In genomic region chr4:171130126-171130801, GRCh38 we compare ENCODE assay signal across 23 cellular contexts.
DNase-seq lines count a peak whose midpoint lies in the region; ATAC-seq, FAIRE-seq and TF ChIP-seq lines count a peak whose summit lies in the region.
"Had no signal": no experiment of that assay in that cellular context is flagged by ENCODE, and none has a peak within 500 bp of the region (broad histone marks: within the 10 kb centered on the region; RNA-seq: fewer than 3 reads in every experiment).

No MANE protein-coding gene starts in this region.

- no peak overlapping the region for H3K9ac ChIP-seq in mammary epithelial cell (ENCODE audit: insufficient read depth, low read length)
- H3K9ac ChIP-seq: GM23248 had no signal

- H4K20me1 ChIP-seq in mammary epithelial cell (ENCODE audit: insufficient read depth, low read length), result no peaks in the 10 kb centered on the region

- H3K27ac ChIP-seq in mammary epithelial cell (ENCODE audit: insufficient read depth, low read depth, low read length), result no peak overlapping the region
- H3K27ac ChIP-seq in left lung, result no peak overlapping the region
- H3K27ac ChIP-seq in tibial nerve, result no peak overlapping the region
- H3K27ac ChIP-seq: GM23248, HL-60 had no signal

- peaks cover 8% of the 10 kb centered on the region for H3K4me1 Mint-ChIP-seq in MCF 10A (ENCODE audit: insufficient read depth, unreplicated experiment)
- H3K4me1 Mint-ChIP-seq: CD14-positive monocyte had no signal

- H2AFZ ChIP-seq in mammary epithelial cell (ENCODE audit: low read depth, low read length), result no peak overlapping the region
- H2AFZ ChIP-seq: GM23248 had no signal

- WGBS in mammary epithelial cell (ENCODE audit: low coverage, missing lambda C conversion rate), result 42% methylated on average over 5 of the region's 5 CpGs
- WGBS in tibial nerve, 2 donors, result 56 to 60% methylated on average over 5 of the region's 5 CpGs

- H3K27me3 Mint-ChIP-seq in MCF 10A (ENCODE audit: insufficient read depth, unreplicated experiment), result no peaks in the 10 kb centered on the region
- H3K27me3 Mint-ChIP-seq: type B pancreatic cell had no signal

- dilution Hi-C loops in mammary epithelial cell (cut with HindIII; ENCODE audit: low sequenced_read_pairs), result no loop called here

- H3K9me3 Mint-ChIP-seq in MCF 10A (ENCODE audit: unreplicated experiment), result no peaks in the 10 kb centered on the region
- H3K9me3 Mint-ChIP-seq: type B pancreatic cell had no signal

- in situ Hi-C loops in mammary epithelial cell (cut with MboI; ENCODE audit: low sequenced_read_pairs in 2 of 2), result no loop called here
- in situ Hi-C loops in SK-MEL-5 (cut with HindIII; ENCODE audit: low pct_unique_long_range_greater_than_20kb, low sequenced_read_pairs), result no loop called here

- no peaks in the 10 kb centered on the region for H3K36me3 Mint-ChIP-seq in MCF 10A (ENCODE audit: insufficient read depth, unreplicated experiment)
- H3K36me3 Mint-ChIP-seq: CD14-positive monocyte, type B pancreatic cell had no signal

- no peak for FAIRE-seq in D721Med (lab: Jason Lieb, UNC)
- FAIRE-seq: bronchial epithelial cell had no signal

- no peaks in the 10 kb centered on the region for H3K4me1 ChIP-seq in mammary epithelial cell (ENCODE audit: insufficient read depth, low read length)
- no peaks in the 10 kb centered on the region for H3K4me1 ChIP-seq in left lung
- H3K4me1 ChIP-seq in tibial nerve, result no peaks in the 10 kb centered on the region

- no peaks in the 10 kb centered on the region for H3K36me3 ChIP-seq in mammary epithelial cell (ENCODE audit: insufficient read depth, low read length)
- H3K36me3 ChIP-seq in left lung, result no peaks in the 10 kb centered on the region
- H3K36me3 ChIP-seq in tibial nerve, result no peaks in the 10 kb centered on the region

- H3K27me3 ChIP-seq in mammary epithelial cell (ENCODE audit: insufficient read depth, low read length), result no peaks in the 10 kb centered on the region
- no peaks in the 10 kb centered on the region for H3K27me3 ChIP-seq in left lung
- H3K27me3 ChIP-seq in tibial nerve, result no peaks in the 10 kb centered on the region

- TF ChIP-seq POLR2A in tibial nerve (IDR thresholded peaks at IDR 0.05), result no peak

- TF ChIP-seq CTCF in MCF 10A (IDR thresholded peaks at IDR 0.05; ENCODE audit: unreplicated experiment) (no peak), mammary epithelial cell (conservative IDR thresholded peaks at IDR 0.05 in 1 of 2, IDR thresholded peaks at IDR 0.05 in 1 of 2; ENCODE audit: extremely low read depth in 1 of 2, insufficient read depth in 1 of 2, low read depth in 1 of 2, low read length in 2 of 2) (no peak), left lung (IDR thresholded peaks at IDR 0.05) (no peak), tibial nerve (IDR thresholded peaks at IDR 0.05) (no peak), D721Med (IDR thresholded peaks at IDR 0.05; ENCODE audit: insufficient read depth, missing control alignments) (no peak)

- CTCF ChIA-PET in MCF 10A (lab: Yijun Ruan, JAX), result no interaction called here
- CTCF ChIA-PET in mammary epithelial cell (lab: Charles Lee; ENCODE audit: low non-redundant PET), result no interaction called here

- H3K4me3 Mint-ChIP-seq in MCF 10A (ENCODE audit: unreplicated experiment), result no peak overlapping the region
- H3K4me3 Mint-ChIP-seq: activated naive CD4-positive, alpha-beta T cell treated with anti-CD3 and anti-CD28 coated beads for 36 hours; CD14-positive monocyte; type B pancreatic cell had no signal

- H3K27ac Mint-ChIP-seq in MCF 10A (ENCODE audit: low read depth, unreplicated experiment), result no peak overlapping the region
- H3K27ac Mint-ChIP-seq: activated naive CD4-positive, alpha-beta T cell treated with anti-CD3 and anti-CD28 coated beads for 36 hours; CD14-positive monocyte; type B pancreatic cell had no signal

- peak; percentile 7 for DNase-seq in MCF 10A (ENCODE audit: unreplicated experiment)
- DNase-seq in mammary epithelial cell, result no peak
- DNase-seq in SK-MEL-5 (ENCODE audit: low read depth, low spot score), result peak; percentile 13
- DNase-seq in left lung, result no peak
- no peak for DNase-seq in NCI-H1092 treated with DMSO at 0.1 percent for 48 hours (lab: John Stamatoyannopoulos, UW)
- DNase-seq in hepatic stellate cell (ENCODE audit: low spot score), result no peak
- DNase-seq in tibial nerve (ENCODE audit: low spot score in 2 of 2), result no peak
- DNase-seq in D721Med (ENCODE audit: insufficient read length, low spot score), result no peak
- DNase-seq: 8988T; activated CD4-positive, CD25-positive, alpha-beta regulatory T cell treated with anti-CD3 and anti-CD28 coated beads, Interleukin-2, amount 50 U/mL, for 72 hours; activated CD8-positive, alpha-beta memory T cell treated with anti-CD3 and anti-CD28 coated beads, Interleukin-2, amount 50 U/mL, for 48 hours; activated naive CD4-positive, alpha-beta T cell treated with anti-CD3 and anti-CD28 coated beads for 36 hours; effector memory CD4-positive, alpha-beta T cell; GM23248; Kasumi-1; NCI-H1694; NCI-H524; stimulated activated CD8-positive, alpha-beta memory T cell treated with anti-CD3 and anti-CD28 coated beads, Interleukin-4, amount 100 ng/mL, for 48 hours had no signal

- H3K4me2 ChIP-seq in mammary epithelial cell (ENCODE audit: insufficient read depth, low read depth, low read length), result no peak overlapping the region

- no peaks in the 10 kb centered on the region for H3K79me2 ChIP-seq in mammary epithelial cell (ENCODE audit: insufficient read depth, low read length)

- POLR2A ChIA-PET in MCF 10A (lab: Yijun Ruan, JAX), result interaction anchor here (0.7 kb wide), 1 partner anchor 28 kb away, joined by 3 read pairs; no protein-coding TSS in a partner anchor

- BruUV-seq in MCF 10A (replicated peaks; lab: Mats Ljungman, UMichigan) (no TSS peak), mammary epithelial cell (replicated peaks; lab: Mats Ljungman, UMichigan) (no TSS peak)

- peak; percentile 22 for ATAC-seq in left lung
- ATAC-seq: Panc1 had no signal

- intact Hi-C loops in MCF 10A (cut with micrococcal nuclease) (no loop called here), mammary epithelial cell (cut with micrococcal nuclease) (no loop called here), left lung (cut with DNase I) (no loop called here)

- TF ChIP-seq EP300 in tibial nerve (IDR thresholded peaks at IDR 0.05), result no peak

- H3K4me3 ChIP-seq in mammary epithelial cell (replicated peaks in 1 of 3; ENCODE audit: insufficient read depth in 1 of 3, low read depth in 2 of 3, low read length in 3 of 3), result no peak overlapping the region
- no peak overlapping the region for H3K4me3 ChIP-seq in left lung
- H3K4me3 ChIP-seq in tibial nerve, result no peak overlapping the region
- H3K4me3 ChIP-seq: GM23248 had no signal

- no peaks in the 10 kb centered on the region for H3K9me3 ChIP-seq in mammary epithelial cell (replicated peaks; ENCODE audit: insufficient read depth, low read length)
- H3K9me3 ChIP-seq in left lung, result no peaks in the 10 kb centered on the region
- H3K9me3 ChIP-seq in tibial nerve, result no peaks in the 10 kb centered on the region

Comparison
In these comparisons a context has a peak if more than half of its experiments do, and no peak if none do; other contexts are left out.
1. DNase-seq: peak in MCF 10A (single experiment) and SK-MEL-5 (single experiment); none in mammary epithelial cell (single experiment), left lung (0 of 2), NCI-H1092 treated with DMSO at 0.1 percent for 48 hours (single experiment), hepatic stellate cell (single experiment), tibial nerve (0 of 2) and D721Med (single experiment).